28 cellular contexts compared by ENCODE assay signal in the genomic region with DNA sequence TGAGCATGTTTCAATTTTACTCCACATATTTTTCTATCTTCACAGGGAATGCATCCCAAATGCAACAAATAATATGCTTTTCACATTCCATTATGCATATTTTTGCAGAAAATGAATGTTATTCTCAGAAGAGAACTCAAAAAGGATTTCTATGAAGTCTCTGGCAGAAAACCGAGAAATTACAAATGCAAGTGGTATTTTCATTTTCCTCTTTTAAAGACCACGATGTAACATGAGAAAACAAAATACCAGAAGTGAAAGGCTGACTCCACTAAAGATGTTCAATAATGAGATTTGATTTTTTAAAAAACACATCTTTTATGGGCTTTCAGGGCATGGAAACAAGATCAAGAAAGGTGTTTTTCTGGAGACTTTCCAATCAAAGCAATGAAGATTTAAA. TPM values are rescaled to one million over a fixed set of nuclear protein-coding genes. Genes with fewer than 3 reads are reported as not detected.
"Had no signal": no experiment of that assay in that cellular context is flagged by ENCODE, and none has a peak within 500 bp of the region (broad histone marks: within the 10 kb centered on the region; RNA-seq: fewer than 3 reads in every experiment).

No MANE protein-coding gene starts in this region.

- H3K27ac ChIP-seq: brain microvascular endothelial cell, cardiac muscle cell, KMS-11, PC-9, VCaP had no signal

- FAIRE-seq: astrocyte had no signal

- H3K4me2 ChIP-seq: KMS-11, PC-9 had no signal

- H3K36me3 ChIP-seq: brain microvascular endothelial cell, cardiac muscle cell had no signal

- H3K4me3 ChIP-seq: cardiac muscle cell, PC-9 had no signal

- H3K36me3 Mint-ChIP-seq: activated CD4-positive, alpha-beta memory T cell treated with anti-CD3 and anti-CD28 coated beads for 36 hours; activated naive CD4-positive, alpha-beta T cell treated with anti-CD3 and anti-CD28 coated beads, Interleukin-2, amount 50 U/mL, for 72 hours had no signal

- H3K4me3 Mint-ChIP-seq: activated CD4-positive, alpha-beta memory T cell treated with anti-CD3 and anti-CD28 coated beads for 36 hours; activated CD4-positive, alpha-beta T cell treated with anti-CD3 and anti-CD28 coated beads, Interleukin-2, amount 10 ng/mL, durations not matched to agents 7 days and 5 days; activated naive CD8-positive, alpha-beta T cell treated with anti-CD3 and anti-CD28 coated beads, Interleukin-2, amount 50 U/mL, for 24 hours; activated T-cell treated with anti-CD3 and anti-CD28 coated beads, Interleukin-2, amount 50 U/mL, for 4 hours; T-cell had no signal

- DNase-seq: activated CD4-positive, alpha-beta memory T cell treated with anti-CD3 and anti-CD28 coated beads for 36 hours; activated CD4-positive, alpha-beta T cell treated with anti-CD3 and anti-CD28 coated beads, Interleukin-2, amount 10 ng/mL, durations not matched to agents 7 days and 5 days; activated CD4-positive, CD25-positive, alpha-beta regulatory T cell; activated CD8-positive, alpha-beta memory T cell treated with anti-CD3 and anti-CD28 coated beads for 24 hours; activated effector memory CD4-positive, alpha-beta T cell treated with anti-CD3 and anti-CD28 coated beads, Interleukin-2, amount 50 U/mL, for 16 hours; activated naive CD4-positive, alpha-beta T cell treated with Interleukin-2 at 50 U/mL for 16 hours; activated naive CD8-positive, alpha-beta T cell treated with anti-CD3 and anti-CD28 coated beads, Interleukin-2, amount 50 U/mL, for 24 hours; activated T-cell treated with anti-CD3 and anti-CD28 coated beads, Interleukin-2, amount 50 U/mL, for 4 hours; amygdala; brain microvascular endothelial cell; NCI-H1092 treated with DMSO at 0.1 percent for 48 hours; NCI-H1436; NCI-H187; NCI-H2081; NCI-H446; NCI-H524; PC-9; SHP77 treated with DMSO at 0.1 percent for 48 hours; T-cell; T-helper 2 cell; T1000 had no signal

- H3K27ac Mint-ChIP-seq: activated CD4-positive, alpha-beta memory T cell treated with anti-CD3 and anti-CD28 coated beads for 36 hours; activated CD4-positive, alpha-beta T cell treated with anti-CD3 and anti-CD28 coated beads, Interleukin-2, amount 10 ng/mL, durations not matched to agents 7 days and 5 days; activated naive CD4-positive, alpha-beta T cell treated with anti-CD3 and anti-CD28 coated beads, Interleukin-2, amount 50 U/mL, for 72 hours; activated naive CD8-positive, alpha-beta T cell treated with anti-CD3 and anti-CD28 coated beads, Interleukin-2, amount 50 U/mL, for 24 hours; T-cell had no signal

- H3K9me3 Mint-ChIP-seq: activated CD4-positive, alpha-beta memory T cell treated with anti-CD3 and anti-CD28 coated beads for 36 hours; activated CD4-positive, alpha-beta T cell treated with anti-CD3 and anti-CD28 coated beads, Interleukin-2, amount 10 ng/mL, durations not matched to agents 7 days and 5 days; activated naive CD4-positive, alpha-beta T cell treated with anti-CD3 and anti-CD28 coated beads, Interleukin-2, amount 50 U/mL, for 72 hours; activated naive CD8-positive, alpha-beta T cell treated with anti-CD3 and anti-CD28 coated beads, Interleukin-2, amount 50 U/mL, for 24 hours; activated T-cell treated with anti-CD3 and anti-CD28 coated beads, Interleukin-2, amount 50 U/mL, for 4 hours; T-cell had no signal

- H3K4me1 Mint-ChIP-seq: activated CD4-positive, alpha-beta T cell treated with anti-CD3 and anti-CD28 coated beads, Interleukin-2, amount 10 ng/mL, durations not matched to agents 7 days and 5 days; activated naive CD8-positive, alpha-beta T cell treated with anti-CD3 and anti-CD28 coated beads, Interleukin-2, amount 50 U/mL, for 24 hours; T-cell had no signal

- H2AFZ ChIP-seq: PC-9 had no signal

- H3K27me3 ChIP-seq: brain microvascular endothelial cell, cardiac muscle cell had no signal

- H3K9ac ChIP-seq: KMS-11 had no signal

RNA-seq across cellular contexts. Expression of a gene that starts 5.0 kb away (rescaled TPM):
- total RNA-seq: activated CD4-positive, alpha-beta memory T cell treated with anti-CD3 and anti-CD28 coated beads for 36 hours; activated CD4-positive, alpha-beta T cell treated with anti-CD3 and anti-CD28 coated beads, Interleukin-2, amount 10 ng/mL, durations not matched to agents 7 days and 5 days; activated naive CD4-positive, alpha-beta T cell treated with anti-CD3 and anti-CD28 coated beads, Interleukin-2, amount 50 U/mL, for 72 hours; activated T-cell treated with anti-CD3 and anti-CD28 coated beads, Interleukin-2, amount 50 U/mL, for 4 hours; astrocyte; cardiac muscle cell; MCF 10A; PC-9; SK-MEL-5; T-cell had no signal
